8 cellular contexts compared by ENCODE assay signal in genomic region chr9:137550958-137551655, GRCh38. TPM values are rescaled to one million over a fixed set of nuclear protein-coding genes. Genes with fewer than 3 reads are reported as not detected.
A peak's percentile ranks its signal among the peaks of the same experiment; 100 is the strongest.
DNase-seq lines count a peak whose midpoint lies in the region; ATAC-seq and TF ChIP-seq lines count a peak whose summit lies in the region.

No MANE protein-coding gene starts in this region.

- H3K14ac ChIP-seq in mesenchymal stem cell (ENCODE audit: low read length in 2 of 2) = peak overlapping the region in 1 of 2 experiments; percentile 89

- no peak overlapping the region for H2BK5ac ChIP-seq in mesenchymal stem cell (ENCODE audit: low read depth, low read length, poor library complexity, severe bottlenecking)

- H3K27me3 ChIP-seq in colonic mucosa (no peaks in the 10 kb centered on the region), mesenchymal stem cell (ENCODE audit: control insufficient read depth in 1 of 2, insufficient read depth in 1 of 2, low read length in 2 of 2) (no peaks in the 10 kb centered on the region), transverse colon (no peaks in the 10 kb centered on the region)

- H3K27ac ChIP-seq in colonic mucosa (peak overlapping the region; percentile 81), mesenchymal stem cell (ENCODE audit: low read length, poor library complexity, severe bottlenecking) (no peak overlapping the region), transverse colon (peak overlapping the region; percentile 91 to 98 (median 95))

- DNase-seq in DMS 273 (lab: John Stamatoyannopoulos, UW; ENCODE audit: unreplicated experiment) (peak; percentile 96), DMS 273 treated with DMSO at 0.1 percent for 48 hours (lab: John Stamatoyannopoulos, UW) (no peak), RPMI7951 (ENCODE audit: low read depth) (peak; percentile 65), colonic mucosa (no peak), mesenchymal stem cell (peak; percentile 86), transverse colon (no peak)
- no peak for DNase-seq in Jurkat, Clone E6-1 (ENCODE audit: low read depth, low spot score)

- peak; percentile 62 for ATAC-seq in GM21825 (IDR thresholded peaks at IDR 0.05; ENCODE audit: unreplicated experiment)

- H3K23ac ChIP-seq in mesenchymal stem cell (ENCODE audit: low read length in 2 of 2) = no peak overlapping the region

- no peak for TF ChIP-seq EP300 in transverse colon (IDR thresholded peaks at IDR 0.05; ENCODE audit: low read depth)

- peak overlapping the region in 1 of 2 experiments; percentile 67 for H2BK12ac ChIP-seq in mesenchymal stem cell (ENCODE audit: low read length in 2 of 2)

- H2AK5ac ChIP-seq in mesenchymal stem cell (ENCODE audit: low read length, severe bottlenecking) = no peak overlapping the region

- in situ Hi-C loops in transverse colon (cut with MboI; ENCODE audit: low pct_ligation_motif_present in 1 of 4, low pct_unique_long_range_greater_than_20kb in 1 of 4, low sequenced_read_pairs in 3 of 4) = no loop called here

- peak overlapping the region; percentile 46 for H2AFZ ChIP-seq in mesenchymal stem cell (ENCODE audit: low read depth, low read length)

- H3K9me3 ChIP-seq in colonic mucosa (no peaks in the 10 kb centered on the region), mesenchymal stem cell (ENCODE audit: control insufficient read depth, low read length) (no peaks in the 10 kb centered on the region), transverse colon (no peaks in the 10 kb centered on the region)

- no peak for TF ChIP-seq POLR2A in transverse colon (IDR thresholded peaks at IDR 0.05)

- WGBS in mesenchymal stem cell = under 1% methylated on average over 25 of the region's 61 CpGs
- 0% methylated on average over 53 of the region's 61 CpGs; no CpG with 5 or more reads in 1 of the 2 donors for WGBS in transverse colon (ENCODE audit: low coverage in 1 of 2), 2 donors

- peak overlapping the region; percentile 92 for H4K91ac ChIP-seq in mesenchymal stem cell (ENCODE audit: low read length)

- H3K9ac ChIP-seq in colonic mucosa (ENCODE audit: low read depth in 2 of 2, low read length in 2 of 2) = peak overlapping the region; percentile 77 to 81
- H3K9ac ChIP-seq in mesenchymal stem cell (ENCODE audit: low read length) = peak overlapping the region; percentile 78

- peak overlapping the region; percentile 67 to 89 for H3K4ac ChIP-seq in mesenchymal stem cell (ENCODE audit: low read depth in 1 of 2, low read length in 2 of 2)

- peak overlapping the region; percentile 84 for H3K18ac ChIP-seq in mesenchymal stem cell (ENCODE audit: low read depth in 1 of 2, low read length in 2 of 2)

- peaks cover 13% of the 10 kb centered on the region for H3K79me1 ChIP-seq in mesenchymal stem cell (replicated peaks; ENCODE audit: low read length, poor library complexity, severe bottlenecking)

- peak overlapping the region; percentile 92 for H2BK120ac ChIP-seq in mesenchymal stem cell (ENCODE audit: low read depth, low read length)

- H3K4me1 ChIP-seq in colonic mucosa = peaks cover 6% of the 10 kb centered on the region
- H3K4me1 ChIP-seq in mesenchymal stem cell (ENCODE audit: control insufficient read depth, insufficient read depth, low read depth, low read length) = peaks cover 15% of the 10 kb centered on the region
- H3K4me1 ChIP-seq in transverse colon = peaks cover 12 to 35% (median 25%) of the 10 kb centered on the region in 4 donors

- TF ChIP-seq CTCF in colonic mucosa (IDR thresholded peaks at IDR 0.05) (no peak), transverse colon (IDR thresholded peaks at IDR 0.05) (peak; percentile 36 to 71 (median 56))

- H3K4me3 ChIP-seq in Jurkat, Clone E6-1 (ENCODE audit: low read length) = peak overlapping the region; percentile 59
- H3K4me3 ChIP-seq in colonic mucosa = peak overlapping the region; percentile 59
- peak overlapping the region; percentile 69 to 74 for H3K4me3 ChIP-seq in mesenchymal stem cell (ENCODE audit: insufficient read depth in 1 of 2, low read depth in 1 of 2, low read length in 2 of 2)
- H3K4me3 ChIP-seq in transverse colon = peak overlapping the region; percentile 40 to 96 (median 66)

- H2BK15ac ChIP-seq in mesenchymal stem cell (ENCODE audit: low read depth, poor library complexity, severe bottlenecking) = peak overlapping the region; percentile 63

- H4K8ac ChIP-seq in mesenchymal stem cell (ENCODE audit: low read length) = peak overlapping the region; percentile 90

- H3K36me3 ChIP-seq in colonic mucosa (no peaks in the 10 kb centered on the region), mesenchymal stem cell (ENCODE audit: control insufficient read depth in 1 of 2, insufficient read depth in 2 of 2, low read depth in 1 of 2, low read length in 2 of 2) (peaks cover 21 to 41% of the 10 kb centered on the region in 2 experiments), transverse colon (no peaks in the 10 kb centered on the region)

- intact Hi-C loops in colonic mucosa (cut with DNase I) (no loop called here), transverse colon (cut with DNase I; ENCODE audit: low total_unique reads) (no loop called here)

- H3K4me2 ChIP-seq in mesenchymal stem cell (ENCODE audit: low read length, poor library complexity, severe bottlenecking) = peak overlapping the region; percentile 95

RNA-seq across cellular contexts. Expression of gene MRPL41, which starts 0.6 kb away (rescaled TPM):
- polyA plus RNA-seq in Jurkat, Clone E6-1 (2012; ENCODE audit: insufficient read depth, insufficient read length) = 51.5 TPM
- 66.7 and 80.8 TPM in 2 replicates for total RNA-seq in RPMI7951 (2014; rRNA removed; shearing (Covaris generic))
- 100 to 1,000 TPM in 1 of 2 donors, 10 to 100 TPM in 1; 94.4 to 146 TPM for total RNA-seq in colonic mucosa
- 57.4 TPM for polyA plus RNA-seq in mesenchymal stem cell (2013, experiment 1 of 2)
- polyA plus RNA-seq in mesenchymal stem cell (2013, experiment 2 of 2) = 58.2 TPM
- total RNA-seq in transverse colon = 100 to 1,000 TPM; 109 to 144 (median 119) TPM

RNA-seq across cellular contexts. Expression of gene PNPLA7, which starts 0.9 kb away (rescaled TPM):
- 1.2 TPM for polyA plus RNA-seq in Jurkat, Clone E6-1 (2012; ENCODE audit: insufficient read depth, insufficient read length)
- not detected in 2 replicates for total RNA-seq in RPMI7951 (2014; rRNA removed; shearing (Covaris generic))
- 1 to 10 TPM; 6.1 to 7.1 TPM for total RNA-seq in colonic mucosa
- 1.1 TPM for polyA plus RNA-seq in mesenchymal stem cell (2013, experiment 1 of 2)
- polyA plus RNA-seq in mesenchymal stem cell (2013, experiment 2 of 2) = 1.2 TPM
- total RNA-seq in transverse colon = 10 to 100 TPM; 16.0 to 95.4 (median 24.9) TPM

RNA-seq across cellular contexts. Expression of gene DPH7, which starts 27.6 kb away (rescaled TPM):
- polyA plus RNA-seq in Jurkat, Clone E6-1 (2012; ENCODE audit: insufficient read depth, insufficient read length) = 57.6 TPM
- 14.5 and 20.0 TPM in 2 replicates for total RNA-seq in RPMI7951 (2014; rRNA removed; shearing (Covaris generic))
- 10 to 100 TPM; 15.6 to 30.6 TPM for total RNA-seq in colonic mucosa
- 14.4 TPM for polyA plus RNA-seq in mesenchymal stem cell (2013, experiment 1 of 2)
- polyA plus RNA-seq in mesenchymal stem cell (2013, experiment 2 of 2) = 14.8 TPM
- total RNA-seq in transverse colon = 10 to 100 TPM; 28.8 to 53.5 (median 36.6) TPM

RNA-seq across cellular contexts. Expression of gene ZMYND19, which starts 39.2 kb away (rescaled TPM):
- polyA plus RNA-seq in Jurkat, Clone E6-1 (2012; ENCODE audit: insufficient read depth, insufficient read length) = 68.7 TPM
- total RNA-seq in RPMI7951 (2014; rRNA removed; shearing (Covaris generic)) = 16.3 and 19.1 TPM in 2 replicates
- 10 to 100 TPM; 14.4 to 36.0 TPM for total RNA-seq in colonic mucosa
- polyA plus RNA-seq in mesenchymal stem cell (2013, experiment 1 of 2) = 13.6 TPM
- polyA plus RNA-seq in mesenchymal stem cell (2013, experiment 2 of 2) = 13.2 TPM
- 10 to 100 TPM in 2 of 4 donors, 1 to 10 TPM in 2; 6.7 to 11.5 (median 9.8) TPM for total RNA-seq in transverse colon

RNA-seq across cellular contexts. Expression of gene ARRDC1, which starts 54.4 kb away (rescaled TPM):
- 33.6 TPM for polyA plus RNA-seq in Jurkat, Clone E6-1 (2012; ENCODE audit: insufficient read depth, insufficient read length)
- 13.1 and 15.0 TPM in 2 replicates for total RNA-seq in RPMI7951 (2014; rRNA removed; shearing (Covaris generic))
- total RNA-seq in colonic mucosa (10 to 100 TPM; 69.1 to 97.2 TPM), transverse colon (100 to 1,000 TPM; 132 to 560 (median 370) TPM)
- 18.4 TPM for polyA plus RNA-seq in mesenchymal stem cell (2013, experiment 1 of 2)
- 19.8 TPM for polyA plus RNA-seq in mesenchymal stem cell (2013, experiment 2 of 2)

Comparison
In these comparisons a context has a peak if more than half of its experiments do, and no peak if none do; other contexts are left out.
1. DNase-seq: peak in DMS 273 (single experiment), RPMI7951 (single experiment) and mesenchymal stem cell (single experiment); none in DMS 273 treated with DMSO at 0.1 percent for 48 hours (single experiment), Jurkat, Clone E6-1 (single experiment), colonic mucosa (single experiment) and transverse colon (single experiment).
2. Peak in every context shown above with its lines, with median percentiles within 50 percentile points of each other: H3K4me3 ChIP-seq.